ENCODE assay signal across 9 cellular contexts in genomic region chr9:129109504-129109903, GRCh38. TPM values are rescaled to one million over a fixed set of nuclear protein-coding genes. Genes with fewer than 3 reads are reported as not detected.
A peak's percentile ranks its signal among the peaks of the same experiment; 100 is the strongest.
DNase-seq lines count a peak whose midpoint lies in the region; ATAC-seq and TF ChIP-seq lines count a peak whose summit lies in the region.
"Had no signal": no experiment of that assay in that cellular context is flagged by ENCODE, and none has a peak within 500 bp of the region (broad histone marks: within the 10 kb centered on the region; RNA-seq: fewer than 3 reads in every experiment).

No MANE protein-coding gene starts in this region.

- no peak for ATAC-seq in natural killer cell treated with Interleukin-12 subunit alpha and Interleukin-12 subunit beta and Interleukin-15 and Interleukin-18, amount 100 ng/mL, for 72 hours
- no peak for ATAC-seq in activated CD4-positive, CD25-positive, alpha-beta regulatory T cell treated with anti-CD3 and anti-CD28 coated beads, Interleukin-2, amount 50 U/mL, for 24 hours
- no peak for ATAC-seq in HG03108 (IDR thresholded peaks at IDR 0.05; ENCODE audit: unreplicated experiment)

- no peak overlapping the region for H3K27ac Mint-ChIP-seq in natural killer cell treated with Interleukin-12 subunit alpha and Interleukin-12 subunit beta and Interleukin-15 and Interleukin-18, amount 100 ng/mL, for 72 hours

- H3K4me1 Mint-ChIP-seq in natural killer cell treated with Interleukin-12 subunit alpha and Interleukin-12 subunit beta and Interleukin-15 and Interleukin-18, amount 100 ng/mL, for 72 hours (ENCODE audit: low read depth in 2 of 2) = peaks cover 17% of the 10 kb centered on the region in 2 donors

- H3K27ac ChIP-seq in dorsolateral prefrontal cortex = peak overlapping the region in 14 of 59 donors; percentile 24 to 99 (median 96)
- H3K27ac ChIP-seq: KMS-11 had no signal

- DNase-seq in GM03348 (ENCODE audit: low spot score) (peak; percentile 76), SIG-M5 (lab: John Stamatoyannopoulos, UW) (peak; percentile 26), dorsolateral prefrontal cortex (peak in 2 of 10 donors; percentile 16 to 27), DMS79 (lab: John Stamatoyannopoulos, UW) (no peak), SW 1271 (lab: John Stamatoyannopoulos, UW) (no peak)
- no peak for DNase-seq in natural killer cell treated with Interleukin-12 subunit alpha and Interleukin-12 subunit beta and Interleukin-15 and Interleukin-18, amount 100 ng/mL, for 72 hours (ENCODE audit: low spot score)

- H3K4me3 Mint-ChIP-seq in natural killer cell treated with Interleukin-12 subunit alpha and Interleukin-12 subunit beta and Interleukin-15 and Interleukin-18, amount 100 ng/mL, for 72 hours = peak overlapping the region; percentile 92

- H3K27me3 ChIP-seq in dorsolateral prefrontal cortex = no peaks in the 10 kb centered on the region

- H3K27me3 Mint-ChIP-seq in natural killer cell treated with Interleukin-12 subunit alpha and Interleukin-12 subunit beta and Interleukin-15 and Interleukin-18, amount 100 ng/mL, for 72 hours = no peaks in the 10 kb centered on the region

- no peaks in the 10 kb centered on the region for H3K9me3 Mint-ChIP-seq in natural killer cell treated with Interleukin-12 subunit alpha and Interleukin-12 subunit beta and Interleukin-15 and Interleukin-18, amount 100 ng/mL, for 72 hours

- peak overlapping the region in 54 of 59 donors; percentile 70 to 100 (median 90) for H3K4me3 ChIP-seq in dorsolateral prefrontal cortex

- no peak for TF ChIP-seq CTCF in dorsolateral prefrontal cortex (IDR thresholded peaks at IDR 0.05 in 54 of 56, conservative IDR thresholded peaks at IDR 0.05 in 2 of 56; ENCODE audit: low read depth in 1 of 56, partially characterized antibody in 56 of 56)

- no peaks in the 10 kb centered on the region for H3K36me3 Mint-ChIP-seq in natural killer cell treated with Interleukin-12 subunit alpha and Interleukin-12 subunit beta and Interleukin-15 and Interleukin-18, amount 100 ng/mL, for 72 hours

- intact Hi-C loops in dorsolateral prefrontal cortex (cut with DNase I) = loop anchor here in 1 of 2 donors (2.0 to 5.0 kb wide), 2 partner anchors 25 to 77 kb away; no protein-coding TSS in a partner anchor

RNA-seq across cellular contexts. Expression of gene CRAT, which starts 1.1 kb away (rescaled TPM):
- 10 to 100 TPM; 32.6 to 71.0 (median 47.5) TPM for total RNA-seq in dorsolateral prefrontal cortex
- 10 to 100 TPM; 11.9 to 12.7 TPM for total RNA-seq in natural killer cell treated with Interleukin-12 subunit alpha and Interleukin-12 subunit beta and Interleukin-15 and Interleukin-18, amount 100 ng/mL, for 72 hours

RNA-seq across cellular contexts. Expression of gene PTPA, which starts 1.7 kb away (rescaled TPM):
- 100 to 1,000 TPM; 149 to 296 (median 203) TPM for total RNA-seq in dorsolateral prefrontal cortex
- total RNA-seq in natural killer cell treated with Interleukin-12 subunit alpha and Interleukin-12 subunit beta and Interleukin-15 and Interleukin-18, amount 100 ng/mL, for 72 hours = 100 to 1,000 TPM in 1 of 2 donors, 10 to 100 TPM in 1; 75.7 to 133 TPM

RNA-seq across cellular contexts. Expression of gene DOLPP1, which starts 28.6 kb away (rescaled TPM):
- 10 to 100 TPM in 118 of 120 experiments, 1 to 10 TPM in 2; 9.9 to 26.6 (median 16.5) TPM for total RNA-seq in dorsolateral prefrontal cortex
- total RNA-seq in natural killer cell treated with Interleukin-12 subunit alpha and Interleukin-12 subunit beta and Interleukin-15 and Interleukin-18, amount 100 ng/mL, for 72 hours = 10 to 100 TPM; 18.6 to 24.1 TPM

Comparison
In these comparisons a context has a peak if more than half of its experiments do, and no peak if none do; other contexts are left out.
1. DNase-seq: peak in GM03348 (single experiment) and SIG-M5 (single experiment); none in natural killer cell treated with Interleukin-12 subunit alpha and Interleukin-12 subunit beta and Interleukin-15 and Interleukin-18, amount 100 ng/mL, for 72 hours (single experiment), DMS79 (single experiment) and SW 1271 (0 of 2).